8 cellular contexts compared by ENCODE assay signal in the genomic region with DNA sequence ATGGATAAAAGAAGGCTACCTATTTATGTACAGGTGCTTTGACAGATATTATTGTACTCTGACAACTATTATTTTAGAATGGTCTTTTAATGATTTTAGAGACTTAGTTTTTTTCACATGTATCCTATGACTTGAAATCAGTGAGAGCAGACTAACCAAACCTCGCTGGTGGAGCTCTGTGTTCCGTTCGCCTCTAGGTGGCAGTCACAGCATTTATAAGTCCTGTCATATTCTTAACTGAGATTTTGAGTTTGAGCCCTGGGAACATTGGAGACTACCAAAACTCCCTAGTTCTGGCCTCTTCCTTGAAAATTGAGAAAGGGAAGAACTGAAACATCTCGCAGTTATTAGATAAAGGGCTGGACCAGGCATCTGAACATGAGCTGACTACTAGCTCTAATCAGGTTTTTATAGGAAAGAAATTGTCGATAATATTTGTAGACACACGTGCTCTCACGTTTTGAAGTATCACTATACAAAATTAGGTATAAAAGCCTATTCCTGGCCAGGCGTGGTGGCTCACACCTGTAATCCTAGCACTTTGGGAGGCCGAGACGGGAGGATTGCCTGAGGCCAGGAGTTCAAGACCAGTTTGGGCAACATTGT. TPM values are rescaled to one million over a fixed set of nuclear protein-coding genes. Genes with fewer than 3 reads are reported as not detected.
A peak's percentile ranks its signal among the peaks of the same experiment; 100 is the strongest.
DNase-seq lines count a peak whose midpoint lies in the region; ATAC-seq, FAIRE-seq and TF ChIP-seq lines count a peak whose summit lies in the region.
"Had no signal": no experiment of that assay in that cellular context is flagged by ENCODE, and none has a peak within 500 bp of the region (broad histone marks: within the 10 kb centered on the region; RNA-seq: fewer than 3 reads in every experiment).

No MANE protein-coding gene starts in this region.

- peak; percentile 77 for FAIRE-seq in GM12891 (lab: Jason Lieb, UNC)

- DNase-seq in GM12891 (ENCODE audit: insufficient read length, low spot score): peak; percentile 17
- peak; percentile 8 for DNase-seq in NCI-H1417 treated with DMSO at 0.1 percent for 48 hours (lab: John Stamatoyannopoulos, UW)
- DNase-seq in T-helper 1 cell: peak; percentile 13 to 59 (median 40)
- DNase-seq in amygdala (lab: John Stamatoyannopoulos, UW): peak in 47 of 56 donors; percentile 6 to 90 (median 49)
- DNase-seq in right atrium auricular region (ENCODE audit: low spot score): peak; percentile 87
- peak; percentile 85 for DNase-seq in sciatic nerve (ENCODE audit: low spot score)

- intact Hi-C loops in sciatic nerve (cut with DNase I): no loop called here

- ATAC-seq in sciatic nerve (peak; percentile 90), HG03520 (IDR thresholded peaks at IDR 0.05; ENCODE audit: unreplicated experiment) (no peak)

- H3K36me3 ChIP-seq in right atrium auricular region: no peaks in the 10 kb centered on the region
- H3K36me3 ChIP-seq: neutrophil had no signal

- H3K27me3 ChIP-seq in right atrium auricular region: no peaks in the 10 kb centered on the region
- H3K27me3 ChIP-seq: neutrophil had no signal

- no peaks in the 10 kb centered on the region for H3K9me3 ChIP-seq in right atrium auricular region
- H3K9me3 ChIP-seq: neutrophil had no signal

- H3K4me1 ChIP-seq in right atrium auricular region: peaks cover 0 to 14% of the 10 kb centered on the region in 2 donors

- TF ChIP-seq CTCF in right atrium auricular region (IDR thresholded peaks at IDR 0.05): peak; percentile 71 to 83

- no peak for TF ChIP-seq POLR2A in GM12891 (IDR thresholded peaks at IDR 0.05; ENCODE audit: low read depth, low read length)

- no peak overlapping the region for H3K4me3 ChIP-seq in right atrium auricular region

- no peak overlapping the region for H3K27ac ChIP-seq in right atrium auricular region
- H3K27ac ChIP-seq: neutrophil had no signal

TF ChIP-seq in GM12891, 5 proteins besides CTCF, POLR2A, EP300 and RAD21:
- TF ChIP-seq TAF1 (IDR thresholded peaks at IDR 0.05; ENCODE audit: low read depth, low read length) (no peak), POU2F2 (IDR thresholded peaks at IDR 0.05; ENCODE audit: low read depth, low read length) (no peak), SPI1 (IDR thresholded peaks at IDR 0.05; ENCODE audit: low read depth, low read length) (no peak), PAX5 (IDR thresholded peaks at IDR 0.05; ENCODE audit: insufficient read depth, low read length, severe bottlenecking) (no peak), POLR2AphosphoS5 (IDR thresholded peaks at IDR 0.05; ENCODE audit: low read depth, low read length) (no peak)
TF ChIP-seq in GM12891: peak in this region for 0.

RNA-seq across cellular contexts. Expression of gene TTLL5, which starts 48.3 kb away (rescaled TPM):
- 11.5 TPM for polyA plus RNA-seq in GM12891 (2012; ENCODE audit: low read depth, missing spikeins)
- 10 to 100 TPM; 15.3 to 22.6 TPM for total RNA-seq in right atrium auricular region
- total RNA-seq in sciatic nerve: 44.0 TPM

RNA-seq across cellular contexts. Expression of gene ERG28, which starts 48.6 kb away (rescaled TPM):
- polyA plus RNA-seq in GM12891 (2012; ENCODE audit: low read depth, missing spikeins): 20.1 TPM
- 1 to 10 TPM; 5.3 to 7.1 TPM for total RNA-seq in right atrium auricular region
- total RNA-seq in sciatic nerve: 10.1 TPM

Comparison
In these comparisons a context has a peak if more than half of its experiments do, and no peak if none do; other contexts are left out.
1. DNase-seq: peak in every context shown above with its lines; median percentile 87 in right atrium auricular region; 85 in sciatic nerve; 49 in amygdala; 40 in T-helper 1 cell; 17 in GM12891; 8 in NCI-H1417 treated with DMSO at 0.1 percent for 48 hours.